ENCODE assay signal across 20 cellular contexts in genomic region chr2:96799623-96799935, GRCh38.
"Had no signal": no experiment of that assay in that cellular context is flagged by ENCODE, and none has a peak within 500 bp of the region (broad histone marks: within the 10 kb centered on the region; RNA-seq: fewer than 3 reads in every experiment).

No MANE protein-coding gene starts in this region.

- H3K27ac Mint-ChIP-seq: stimulated activated naive CD8-positive, alpha-beta T cell treated with anti-CD3 and anti-CD28 coated beads, Interleukin-15, Interleukin-2, amounts not matched to agents 100 ng/mL and 50 ng/mL, for 24 hours had no signal

- H3K4me3 Mint-ChIP-seq: nephron; stimulated activated naive CD8-positive, alpha-beta T cell treated with anti-CD3 and anti-CD28 coated beads, Interleukin-15, Interleukin-2, amounts not matched to agents 100 ng/mL and 50 ng/mL, for 24 hours had no signal

- H3K4me1 Mint-ChIP-seq: naive B cell, nephron had no signal

- DNase-seq: cerebellar nuclear complex; colonic mucosa; dermis blood vessel endothelial cell; foreskin keratinocyte; heart right ventricle; left cardiac atrium; left ventricle myocardium inferior; mesendoderm; naive B cell; stimulated activated CD4-positive, alpha-beta T cell treated with anti-CD3 and anti-CD28 coated beads, Interleukin-12 subunit alpha, Interleukin-12 subunit beta, amount 100 ng/mL, for 4 hours; tibial artery; upper lobe of left lung had no signal

- H3K9me3 ChIP-seq: colonic mucosa, heart right ventricle, left ventricle myocardium inferior, tibial artery, upper lobe of left lung, vagina had no signal

- H3K4me3 ChIP-seq: colonic mucosa, heart right ventricle, left ventricle myocardium inferior, lung, skin epidermis, tibial artery, upper lobe of left lung, vagina had no signal

- ATAC-seq: foreskin keratinocyte, heart right ventricle, sciatic nerve had no signal

- FAIRE-seq: keratinocyte had no signal

- H3K9me3 Mint-ChIP-seq: naive B cell; nephron; stimulated activated naive CD8-positive, alpha-beta T cell treated with anti-CD3 and anti-CD28 coated beads, Interleukin-15, Interleukin-2, amounts not matched to agents 100 ng/mL and 50 ng/mL, for 24 hours had no signal

- H3K4me1 ChIP-seq: colonic mucosa, foreskin keratinocyte had no signal

- H3K27me3 Mint-ChIP-seq: naive B cell; stimulated activated naive CD8-positive, alpha-beta T cell treated with anti-CD3 and anti-CD28 coated beads, Interleukin-15, Interleukin-2, amounts not matched to agents 100 ng/mL and 50 ng/mL, for 24 hours had no signal

- H3K27me3 ChIP-seq: colonic mucosa, foreskin keratinocyte, heart right ventricle, tibial artery, upper lobe of left lung, vagina had no signal

- H3K27ac ChIP-seq: colonic mucosa, foreskin keratinocyte, heart right ventricle, left ventricle myocardium inferior, parathyroid adenoma, skin epidermis, tibial artery, upper lobe of left lung, vagina had no signal
